1 cellular context compared by ENCODE assay signal in the genomic region with DNA sequence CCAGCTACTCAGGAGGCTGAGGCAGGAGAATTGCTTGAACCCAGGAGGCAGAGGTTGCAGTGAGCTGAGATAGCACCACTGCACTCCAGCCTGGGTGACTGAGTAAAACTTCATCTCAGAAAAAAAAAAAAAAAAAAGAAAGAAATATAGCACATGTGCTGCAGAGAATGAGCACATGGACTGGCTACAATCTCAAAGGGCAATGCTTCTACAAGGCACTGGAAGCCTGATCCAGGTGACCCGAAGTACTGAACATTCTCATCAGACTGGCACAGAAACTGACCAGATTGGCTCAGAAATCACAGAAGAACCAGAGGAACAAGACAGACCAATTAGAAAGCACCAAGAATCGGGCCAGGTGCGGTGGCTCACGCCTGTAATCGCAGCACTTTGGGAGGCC.
A peak's percentile ranks its signal among the peaks of the same experiment; 100 is the strongest.
TF ChIP-seq lines count a peak whose summit lies in the region.

No MANE protein-coding gene starts in this region.

TF ChIP-seq in HepG2, 621 proteins besides CTCF, POLR2A, EP300 and RAD21:
- TF ChIP-seq SKI (IDR thresholded peaks at IDR 0.05; ENCODE audit: partially characterized antibody) = no peak
- TF ChIP-seq MNT (IDR thresholded peaks at IDR 0.05) = peak; percentile 98
